5 cellular contexts compared by ENCODE assay signal in the genomic region with DNA sequence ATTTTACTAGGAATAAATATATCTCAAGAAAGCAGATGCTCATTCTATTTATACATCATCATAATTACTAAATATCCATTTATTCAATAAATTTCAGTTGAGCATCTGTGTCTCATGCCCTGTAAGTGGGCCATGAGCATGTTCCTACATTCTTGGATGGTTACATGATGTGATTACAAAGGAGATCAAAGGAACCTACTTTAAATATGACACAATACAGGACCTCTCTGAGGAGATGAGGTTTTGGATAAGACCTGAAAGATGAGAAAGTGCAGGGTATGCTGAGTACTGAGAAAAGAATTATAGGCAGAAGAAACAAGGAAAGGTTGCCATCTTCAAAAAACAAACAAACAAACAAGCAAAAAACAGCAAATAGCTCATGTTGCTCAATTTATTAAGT.
"Had no signal": no experiment of that assay in that cellular context is flagged by ENCODE, and none has a peak within 500 bp of the region (broad histone marks: within the 10 kb centered on the region; RNA-seq: fewer than 3 reads in every experiment).

No MANE protein-coding gene starts in this region.

- H3K36me3 Mint-ChIP-seq: IgD-negative memory B cell had no signal

- DNase-seq: GM23248, GOT3, H7 had no signal

- ATAC-seq: HepG2 had no signal

- H3K27ac Mint-ChIP-seq: IgD-negative memory B cell had no signal

- H3K4me1 Mint-ChIP-seq: IgD-negative memory B cell had no signal

- H3K4me3 Mint-ChIP-seq: IgD-negative memory B cell had no signal
